In genomic region chr2:82007051-82007664, GRCh38 we compare ENCODE assay signal across 18 cellular contexts.
"Had no signal": no experiment of that assay in that cellular context is flagged by ENCODE, and none has a peak within 500 bp of the region (broad histone marks: within the 10 kb centered on the region; RNA-seq: fewer than 3 reads in every experiment).

No MANE protein-coding gene starts in this region.

- ATAC-seq: activated CD4-positive, alpha-beta T cell treated with anti-CD3 and anti-CD28 coated beads for 36 hours; esophagus mucosa; left lobe of liver; mucosa of descending colon; naive thymus-derived CD8-positive, alpha-beta T cell had no signal

- H3K4me1 Mint-ChIP-seq: activated CD4-positive, alpha-beta T cell treated with anti-CD3 and anti-CD28 coated beads for 36 hours; activated naive CD4-positive, alpha-beta T cell treated with anti-CD3 and anti-CD28 coated beads, Interleukin-2, amount 10 ng/mL, durations not matched to agents 7 days and 5 days; naive thymus-derived CD8-positive, alpha-beta T cell had no signal

- H3K4me3 Mint-ChIP-seq: activated CD4-positive, alpha-beta memory T cell treated with anti-CD3 and anti-CD28 coated beads for 36 hours; activated CD4-positive, alpha-beta T cell treated with anti-CD3 and anti-CD28 coated beads for 36 hours; activated naive CD4-positive, alpha-beta T cell treated with anti-CD3 and anti-CD28 coated beads, Interleukin-2, amount 10 ng/mL, durations not matched to agents 7 days and 5 days; activated T-cell treated with anti-CD3 and anti-CD28 coated beads, Interleukin-2, amount 50 U/mL, for 24 hours; naive thymus-derived CD8-positive, alpha-beta T cell had no signal

- H3K9me3 ChIP-seq: mucosa of descending colon, transverse colon, vagina had no signal

- H3K36me3 Mint-ChIP-seq: activated CD4-positive, alpha-beta memory T cell treated with anti-CD3 and anti-CD28 coated beads for 36 hours; activated naive CD4-positive, alpha-beta T cell treated with anti-CD3 and anti-CD28 coated beads, Interleukin-2, amount 10 ng/mL, durations not matched to agents 7 days and 5 days; naive thymus-derived CD8-positive, alpha-beta T cell had no signal

- DNase-seq: activated CD4-positive, alpha-beta memory T cell treated with anti-CD3 and anti-CD28 coated beads for 36 hours; activated CD4-positive, alpha-beta T cell treated with anti-CD3 and anti-CD28 coated beads for 36 hours; activated naive CD4-positive, alpha-beta T cell treated with anti-CD3 and anti-CD28 coated beads, Interleukin-2, amount 10 ng/mL, durations not matched to agents 7 days and 5 days; activated T-cell treated with anti-CD3 and anti-CD28 coated beads, Interleukin-2, amount 50 U/mL, for 24 hours; islet precursor cell; mammary epithelial cell; mucosa of descending colon; naive thymus-derived CD8-positive, alpha-beta T cell; stimulated activated CD4-positive, alpha-beta T cell treated with anti-CD3 and anti-CD28 coated beads, Interleukin-4, amount 100 ng/mL, for 24 hours; stimulated activated naive CD4-positive, alpha-beta T cell treated with Interleukin-2 at 50 U/mL for 16 hours; substantia nigra; transverse colon had no signal

- H3K4me1 ChIP-seq: parathyroid adenoma, transverse colon, vagina had no signal

- H3K27ac Mint-ChIP-seq: activated CD4-positive, alpha-beta memory T cell treated with anti-CD3 and anti-CD28 coated beads for 36 hours; activated CD4-positive, alpha-beta T cell treated with anti-CD3 and anti-CD28 coated beads for 36 hours; activated naive CD4-positive, alpha-beta T cell treated with anti-CD3 and anti-CD28 coated beads, Interleukin-2, amount 10 ng/mL, durations not matched to agents 7 days and 5 days; activated T-cell treated with anti-CD3 and anti-CD28 coated beads, Interleukin-2, amount 50 U/mL, for 24 hours; naive thymus-derived CD8-positive, alpha-beta T cell had no signal

- H3K27me3 Mint-ChIP-seq: activated CD4-positive, alpha-beta memory T cell treated with anti-CD3 and anti-CD28 coated beads for 36 hours; activated CD4-positive, alpha-beta T cell treated with anti-CD3 and anti-CD28 coated beads for 36 hours; activated naive CD4-positive, alpha-beta T cell treated with anti-CD3 and anti-CD28 coated beads, Interleukin-2, amount 10 ng/mL, durations not matched to agents 7 days and 5 days; activated T-cell treated with anti-CD3 and anti-CD28 coated beads, Interleukin-2, amount 50 U/mL, for 24 hours; naive thymus-derived CD8-positive, alpha-beta T cell had no signal

- H3K4me3 ChIP-seq: cardiac muscle cell, mucosa of descending colon, transverse colon, vagina had no signal

- H3K36me3 ChIP-seq: cardiac muscle cell, transverse colon, vagina had no signal

- H3K27ac ChIP-seq: cardiac muscle cell, parathyroid adenoma, transverse colon, vagina, VCaP had no signal

- H3K9ac ChIP-seq: parathyroid adenoma had no signal

- H3K27me3 ChIP-seq: cardiac muscle cell, transverse colon, vagina had no signal
